In the genomic region with DNA sequence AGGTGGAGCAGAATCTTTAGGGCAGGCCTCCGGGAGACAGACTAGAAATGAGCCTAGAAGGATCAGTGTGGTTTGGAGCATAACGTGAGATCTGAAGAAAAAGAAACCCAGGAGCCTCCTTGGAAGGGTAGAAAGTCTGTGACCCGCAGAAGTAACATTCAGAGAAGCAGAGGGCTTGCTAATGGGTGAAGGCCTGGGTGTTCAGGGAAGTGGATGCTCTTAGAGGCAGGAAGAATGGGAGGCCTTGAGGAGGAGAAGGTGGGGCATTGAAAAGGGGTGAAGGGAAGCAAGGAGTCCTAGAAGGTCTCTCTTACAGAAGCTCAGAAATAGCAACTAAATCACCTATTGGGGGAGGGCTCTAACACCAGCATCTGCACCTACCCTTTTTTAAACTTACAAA, we compare ENCODE assay signal across 19 cellular contexts. TPM values are rescaled to one million over a fixed set of nuclear protein-coding genes. Genes with fewer than 3 reads are reported as not detected.
DNase-seq lines count a peak whose midpoint lies in the region; ATAC-seq, FAIRE-seq and TF ChIP-seq lines count a peak whose summit lies in the region.
"Had no signal": no experiment of that assay in that cellular context is flagged by ENCODE, and none has a peak within 500 bp of the region (broad histone marks: within the 10 kb centered on the region; RNA-seq: fewer than 3 reads in every experiment).

No MANE protein-coding gene starts in this region.

- TF ChIP-seq EP300 in HepG2 (IDR thresholded peaks at IDR 0.05; ENCODE audit: low read depth in 2 of 2, low read length in 2 of 2), result no peak
- no peak for TF ChIP-seq EP300 in HepG2 (CRISPR knock-in tag; IDR thresholded peaks at IDR 0.05; ENCODE audit: borderline replicate concordance)

- no peak overlapping the region for H4K8ac ChIP-seq in trophoblast cell (ENCODE audit: low read depth, low read length)

- no peak overlapping the region for H2BK5ac ChIP-seq in trophoblast cell (ENCODE audit: low read depth, low read length, poor library complexity)

- H4K12ac ChIP-seq in trophoblast cell (ENCODE audit: low read depth, low read length), result no peak overlapping the region

- no peak overlapping the region for H2AK5ac ChIP-seq in trophoblast cell (ENCODE audit: low read length)

- H3K4me1 ChIP-seq in HepG2 (ENCODE audit: insufficient read depth, low read length) (peaks cover 31% of the 10 kb centered on the region), right lobe of liver (no peaks in the 10 kb centered on the region), endodermal cell (ENCODE audit: control insufficient read depth, insufficient read depth, low read length) (no peaks in the 10 kb centered on the region), trophoblast cell (ENCODE audit: control insufficient read depth in 1 of 2, insufficient read depth in 2 of 2, low read length in 2 of 2) (peaks cover 6 to 12% of the 10 kb centered on the region in 2 experiments), upper lobe of right lung (no peaks in the 10 kb centered on the region)

- peaks cover 6% of the 10 kb centered on the region for H3K79me1 ChIP-seq in trophoblast cell (ENCODE audit: low read length)

- H3K9me3 ChIP-seq in HepG2 (ENCODE audit: low read length) (no peaks in the 10 kb centered on the region), right lobe of liver (no peaks in the 10 kb centered on the region), endodermal cell (ENCODE audit: control insufficient read depth, low read length) (no peaks in the 10 kb centered on the region), trophoblast cell (ENCODE audit: insufficient read depth, low read depth, low read length) (peaks cover 5% of the 10 kb centered on the region), upper lobe of right lung (no peaks in the 10 kb centered on the region)
- H3K9me3 ChIP-seq: BLaER1 treated with 17β-estradiol and CSF1 and Interleukin-3, amounts not matched to agents 10 nM and 100 nM had no signal

- H3K4me2 ChIP-seq in HepG2 (ENCODE audit: low read depth, low read length) (no peak overlapping the region), trophoblast cell (ENCODE audit: low read length) (no peak overlapping the region)
- H3K4me2 ChIP-seq: BLaER1 treated with 17β-estradiol and CSF1 and Interleukin-3, amounts not matched to agents 10 nM and 100 nM had no signal

- H2BK120ac ChIP-seq in trophoblast cell (ENCODE audit: insufficient read depth, low read length, poor library complexity), result no peak overlapping the region

- H3K9me3 Mint-ChIP-seq in endodermal cell (no peaks in the 10 kb centered on the region), nephron progenitor cell (no peaks in the 10 kb centered on the region)
- H3K9me3 Mint-ChIP-seq: CD8-positive, alpha-beta T cell; H9 had no signal

- H3K4me1 Mint-ChIP-seq in endodermal cell (peaks cover 5% of the 10 kb centered on the region), nephron progenitor cell (peaks cover 28% of the 10 kb centered on the region)

- no peak overlapping the region for H3K4me3 Mint-ChIP-seq in endodermal cell
- no peak overlapping the region for H3K4me3 Mint-ChIP-seq in nephron progenitor cell
- H3K4me3 Mint-ChIP-seq: CD8-positive, alpha-beta T cell; H9 had no signal

- no peak for FAIRE-seq in HepG2 (lab: Jason Lieb, UNC)
- FAIRE-seq: GM12878, GM19239, H1, HTR-8/SVneo had no signal

- no peak for TF ChIP-seq RAD21 in HepG2 (CRISPR knock-in tag; IDR thresholded peaks at IDR 0.05)

- H2BK12ac ChIP-seq in trophoblast cell (ENCODE audit: low read length), result no peak overlapping the region

- no peak overlapping the region for H4K91ac ChIP-seq in trophoblast cell (ENCODE audit: low read depth, low read length)

- H3K36me3 ChIP-seq in HepG2 (replicated peaks in 1 of 2; ENCODE audit: control insufficient read depth in 1 of 2, insufficient read depth in 2 of 2, low read length in 2 of 2) (peaks cover 67 to 85% of the 10 kb centered on the region in 2 experiments), right lobe of liver (peaks cover 0 to 53% (median 19%) of the 10 kb centered on the region in 4 donors), endodermal cell (ENCODE audit: control insufficient read depth, insufficient read depth, low read length) (peaks cover 38% of the 10 kb centered on the region), trophoblast cell (ENCODE audit: control insufficient read depth in 1 of 2, insufficient read depth in 2 of 2, low read length in 2 of 2) (peaks cover 46 to 49% of the 10 kb centered on the region in 2 experiments), upper lobe of right lung (no peaks in the 10 kb centered on the region)

- no peak overlapping the region for H3K18ac ChIP-seq in trophoblast cell (ENCODE audit: low read length)

- DNase-seq in HepG2 (ENCODE audit: low spot score) (no peak), right lobe of liver (no peak), endodermal cell (no peak), nephron progenitor cell (no peak), trophoblast cell (no peak), upper lobe of right lung (no peak), nucleus accumbens (lab: John Stamatoyannopoulos, UW) (no peak)
- DNase-seq: 8988T; CD8-positive, alpha-beta T cell; DMS 273 treated with DMSO at 0.1 percent for 48 hours; DMS53; DND-41; EL; H9 had no signal

- no peak overlapping the region for H3K14ac ChIP-seq in trophoblast cell (ENCODE audit: low read length)

- H3K79me2 ChIP-seq in HepG2 (ENCODE audit: insufficient read depth, low read length) (peaks cover 6% of the 10 kb centered on the region), trophoblast cell (ENCODE audit: control insufficient read depth, insufficient read depth, low read length, poor library complexity) (no peaks in the 10 kb centered on the region)

- TF ChIP-seq POLR2A in HepG2 (IDR thresholded peaks at IDR 0.05; ENCODE audit: insufficient read depth in 1 of 2, low read depth in 2 of 2, low read length in 2 of 2) (peak in 1 of 2 experiments; percentile 18; a peak in 1 of 4 replicates), right lobe of liver (IDR thresholded peaks at IDR 0.05) (no peak)

- WGBS in HepG2 (ENCODE audit: low lambda C conversion rate), result 99% methylated on average over 3 of the region's 3 CpGs
- 93% methylated on average over 3 of the region's 3 CpGs for WGBS in right lobe of liver (ENCODE audit: insufficient coverage, low coverage, low lambda C conversion rate, missing lambda C conversion rate)
- WGBS in endodermal cell (ENCODE audit: insufficient coverage in 1 of 2, insufficient read length in 1 of 2), 2 experiments, result 96% methylated on average over 3 of the region's 3 CpGs
- no CpG with 5 or more reads among the region's 3 CpGs for WGBS in trophoblast cell (ENCODE audit: extremely low coverage, insufficient coverage, insufficient read length)

- ATAC-seq in HepG2 (no peak), right lobe of liver (no peak), upper lobe of right lung (no peak)
- ATAC-seq: CD8-positive, alpha-beta T cell; GM12878 had no signal

- H3K4me3 ChIP-seq in HepG2 (replicated peaks in 1 of 3; ENCODE audit: insufficient read depth in 1 of 3, low read depth in 2 of 3, low read length in 3 of 3), result no peak overlapping the region
- H3K4me3 ChIP-seq in right lobe of liver, result no peak overlapping the region
- no peak overlapping the region for H3K4me3 ChIP-seq in endodermal cell (ENCODE audit: low read length)
- no peak overlapping the region for H3K4me3 ChIP-seq in trophoblast cell (ENCODE audit: low read depth, low read length)
- H3K4me3 ChIP-seq in upper lobe of right lung, result no peak overlapping the region
- H3K4me3 ChIP-seq: BLaER1 treated with 17β-estradiol and CSF1 and Interleukin-3, amounts not matched to agents 10 nM and 100 nM; GM12878 had no signal

- H3K27me3 ChIP-seq in HepG2 (ENCODE audit: control insufficient read depth in 1 of 2, insufficient read depth in 2 of 2, low read length in 2 of 2), result no peaks in the 10 kb centered on the region
- no peaks in the 10 kb centered on the region for H3K27me3 ChIP-seq in right lobe of liver
- H3K27me3 ChIP-seq in endodermal cell (ENCODE audit: control insufficient read depth, insufficient read depth, low read length, poor library complexity, severe bottlenecking), result no peaks in the 10 kb centered on the region
- H3K27me3 ChIP-seq in trophoblast cell (ENCODE audit: insufficient read depth, low read length), result no peaks in the 10 kb centered on the region
- H3K27me3 ChIP-seq in upper lobe of right lung, result no peaks in the 10 kb centered on the region
- H3K27me3 ChIP-seq: BLaER1 treated with 17β-estradiol and CSF1 and Interleukin-3, amounts not matched to agents 10 nM and 100 nM had no signal

- H3K27ac Mint-ChIP-seq in endodermal cell (peak overlapping the region; percentile 14), nephron progenitor cell (peak overlapping the region; percentile 82)
- H3K27ac Mint-ChIP-seq: CD8-positive, alpha-beta T cell had no signal

- peaks cover 47% of the 10 kb centered on the region for H3K36me3 Mint-ChIP-seq in endodermal cell (ENCODE audit: low read depth)
- peaks cover 43% of the 10 kb centered on the region for H3K36me3 Mint-ChIP-seq in nephron progenitor cell (ENCODE audit: low read depth)
- H3K36me3 Mint-ChIP-seq: CD8-positive, alpha-beta T cell had no signal

- intact Hi-C loops in HepG2 (cut with micrococcal nuclease; ENCODE audit: unreplicated experiment), result no loop called here
- intact Hi-C loops in right lobe of liver (cut with DNase I), result no loop called here
- intact Hi-C loops in upper lobe of right lung (cut with DNase I), result loop anchor here (10.0 kb wide), 1 partner anchor 50 kb away; no protein-coding TSS in a partner anchor

- no peak overlapping the region for H3K23ac ChIP-seq in trophoblast cell (ENCODE audit: low read length)

- BruUV-seq in HepG2 (replicated peaks; lab: Mats Ljungman, UMichigan), result no TSS peak

- H3K4ac ChIP-seq in trophoblast cell (ENCODE audit: low read depth, low read length), result no peak overlapping the region

- CTCF ChIA-PET in HepG2 (lab: Yijun Ruan, JAX; ENCODE audit: low intra/inter-chr PET ratio, low total read pairs), result no interaction called here

- H3K27me3 Mint-ChIP-seq in endodermal cell (ENCODE audit: insufficient read depth) (no peaks in the 10 kb centered on the region), nephron progenitor cell (ENCODE audit: low read depth, poor library complexity) (peaks cover 2% of the 10 kb centered on the region)

- H4K20me1 ChIP-seq in HepG2 (ENCODE audit: insufficient read depth, low read length), result peaks cover 28% of the 10 kb centered on the region; the same call in 1 of the 2 replicates

- TF ChIP-seq CTCF in HepG2 (CRISPR knock-in tag; IDR thresholded peaks at IDR 0.05), result no peak
- TF ChIP-seq CTCF in right lobe of liver (IDR thresholded peaks at IDR 0.05), result no peak
- no peak for TF ChIP-seq CTCF in endodermal cell (conservative IDR thresholded peaks at IDR 0.05)
- no peak for TF ChIP-seq CTCF in nephron progenitor cell (IDR thresholded peaks at IDR 0.05)
- TF ChIP-seq CTCF in upper lobe of right lung (IDR thresholded peaks at IDR 0.05), result no peak

- H3K27ac ChIP-seq in HepG2 (ENCODE audit: extremely low read length, insufficient read depth, low read length), result no peak overlapping the region
- H3K27ac ChIP-seq in right lobe of liver, result no peak overlapping the region
- H3K27ac ChIP-seq in endodermal cell (ENCODE audit: low read depth, low read length), result no peak overlapping the region
- H3K27ac ChIP-seq in trophoblast cell (ENCODE audit: low read depth, low read length), result no peak overlapping the region
- no peak overlapping the region for H3K27ac ChIP-seq in upper lobe of right lung
- H3K27ac ChIP-seq: BLaER1 treated with 17β-estradiol and CSF1 and Interleukin-3, amounts not matched to agents 10 nM and 100 nM had no signal

- H2AFZ ChIP-seq in HepG2 (ENCODE audit: low read length), result no peak overlapping the region
- H2AFZ ChIP-seq in trophoblast cell (ENCODE audit: insufficient read depth, low read length, poor library complexity), result no peak overlapping the region

- in situ Hi-C loops in HepG2 (cut with HindIII; ENCODE audit: extremely low pct_ligation_motif_present, low pct_unique_long_range_greater_than_20kb), result no loop called here

- no peak overlapping the region for H3K9ac ChIP-seq in HepG2 (ENCODE audit: insufficient read depth, low read depth, low read length)
- H3K9ac ChIP-seq in endodermal cell (ENCODE audit: extremely low read depth, low read length, poor library complexity, severe bottlenecking), result no peak overlapping the region
- no peak overlapping the region for H3K9ac ChIP-seq in trophoblast cell (ENCODE audit: low read length)
- H3K9ac ChIP-seq: BLaER1 treated with 17β-estradiol and CSF1 and Interleukin-3, amounts not matched to agents 10 nM and 100 nM had no signal

- POLR2A ChIA-PET in HepG2 (lab: Yijun Ruan, JAX), result interaction anchor here (1.6 to 11.7 kb wide), 2 partner anchors 19 to 41 kb away, joined by 5 to 133 read pairs; partner anchors contain the start of gene GPT2

RNA-seq across cellular contexts. Expression of gene GPT2, which starts 20.3 kb away (rescaled TPM):
- total RNA-seq in HepG2 (2016; rRNA removed; fragmentation: Illumina TruSeq; extraction: Trizol) (130 and 138 TPM in 2 replicates), right lobe of liver (100 to 1,000 TPM in 2 of 6 experiments, 10 to 100 TPM in 4; 30.8 to 163 (median 92.0) TPM), endodermal cell (10 to 100 TPM; 44.1 to 65.5 TPM), upper lobe of right lung (6.2 TPM)
- total RNA-seq in HepG2 (2016; cell fraction: cytosol; rRNA removed; fragmentation: Illumina TruSeq; extraction: Trizol; ENCODE audit: low read depth), result 22.1 and 23.2 TPM in 2 replicates
- 114 and 146 TPM in 2 replicates for total RNA-seq in HepG2 (2016; cell fraction: insoluble cytoplasmic fraction; rRNA removed; fragmentation: Illumina TruSeq; extraction: Trizol)
- 63.0 and 65.0 TPM in 2 replicates for total RNA-seq in HepG2 (2016; cell fraction: membrane; rRNA removed; fragmentation: Illumina TruSeq; extraction: Trizol)
- 59.4 and 71.5 TPM in 2 replicates for total RNA-seq in HepG2 (2016; cell fraction: nucleus; rRNA removed; fragmentation: Illumina TruSeq; extraction: Trizol)
- 267 and 269 TPM in 2 replicates for polyA plus RNA-seq in HepG2 (2011; rRNA removed)
- 182 and 277 TPM in 2 replicates for polyA plus RNA-seq in HepG2 (2011; cell fraction: cytosol; rRNA removed)
- 334 and 385 TPM in 2 replicates for polyA plus RNA-seq in HepG2 (2011; cell fraction: nucleus; rRNA removed)
- 220 and 249 TPM in 2 replicates for polyA plus RNA-seq in HepG2 (2012)
- polyA plus RNA-seq in HepG2 (2016; cell fraction: cytosol; fragmentation: Illumina TruSeq; extraction: Trizol; ENCODE audit: low read depth), result 21.5 and 27.7 TPM in 2 replicates
- polyA plus RNA-seq in HepG2 (2016; cell fraction: insoluble cytoplasmic fraction; fragmentation: Illumina TruSeq; extraction: Trizol; ENCODE audit: low read depth), result 122 and 156 TPM in 2 replicates
- 42.5 and 45.9 TPM in 2 replicates for polyA plus RNA-seq in HepG2 (2016; cell fraction: membrane; fragmentation: Illumina TruSeq; extraction: Trizol; ENCODE audit: low read depth)
- 148 and 163 TPM in 2 replicates for polyA plus RNA-seq in HepG2 (2016; cell fraction: nucleus; fragmentation: Illumina TruSeq; extraction: Trizol; ENCODE audit: insufficient read depth, low read depth)
- 33.0 and 786 TPM in 2 replicates for polyA minus RNA-seq in HepG2 (2011; rRNA and poly(A)+ RNA removed; ENCODE audit: low replicate concordance)
- polyA minus RNA-seq in HepG2 (2011; cell fraction: cytosol; rRNA and poly(A)+ RNA removed), result 198 TPM in 2 replicates
- polyA minus RNA-seq in HepG2 (2011; cell fraction: nucleus; rRNA and poly(A)+ RNA removed), result 79.2 and 86.4 TPM in 2 replicates
- polyA plus RNA-seq in endodermal cell (2013, experiment 1 of 2), result 38.0 TPM
- polyA plus RNA-seq in endodermal cell (2013, experiment 2 of 2), result 30.3 TPM
- polyA plus RNA-seq in trophoblast cell (2013), result 73.2 and 77.7 TPM in 2 replicates
